Comparison of ENCODE assay signal across 14 cellular contexts in genomic region chr10:69703766-69704191, GRCh38.
DNase-seq lines count a peak whose midpoint lies in the region; FAIRE-seq and TF ChIP-seq lines count a peak whose summit lies in the region.
"Had no signal": no experiment of that assay in that cellular context is flagged by ENCODE, and none has a peak within 500 bp of the region (broad histone marks: within the 10 kb centered on the region; RNA-seq: fewer than 3 reads in every experiment).

No MANE protein-coding gene starts in this region.

- peaks cover 8% of the 10 kb centered on the region for H3K9me3 Mint-ChIP-seq in astrocyte (ENCODE audit: unreplicated experiment)
- H3K9me3 Mint-ChIP-seq: CD4-positive, alpha-beta T cell had no signal

- peak; percentile 34 for FAIRE-seq in astrocyte (lab: Jason Lieb, UNC)

- DNase-seq in AG08396 (ENCODE audit: low spot score) = peak; percentile 46
- peak; percentile 39 for DNase-seq in HT-29 (ENCODE audit: low spot score)
- DNase-seq in astrocyte (ENCODE audit: low read depth) = peak; percentile 94
- DNase-seq in hepatocyte (ENCODE audit: low spot score) = no peak
- DNase-seq in erythroblast (lab: John Stamatoyannopoulos, UW) = no peak
- no peak for DNase-seq in colonic mucosa
- no peak for DNase-seq in kidney glomerular epithelial cell (lab: John Stamatoyannopoulos, UW)
- DNase-seq in stimulated activated CD4-positive, alpha-beta T cell treated with anti-CD3 and anti-CD28 coated beads, Interleukin-12 subunit alpha, Interleukin-12 subunit beta, amount 100 ng/mL, for 4 hours = no peak
- DNase-seq: CD4-positive, alpha-beta T cell; dermis blood vessel endothelial cell; RPMI8226; transverse colon; WERI-Rb-1 had no signal

- H3K79me2 ChIP-seq in astrocyte (ENCODE audit: insufficient read depth, low read length) (no peaks in the 10 kb centered on the region), hepatocyte (no peaks in the 10 kb centered on the region)

- no peak for TF ChIP-seq POLR2A in erythroblast (IDR thresholded peaks at IDR 0.05; ENCODE audit: low read length)

- H3K4me1 Mint-ChIP-seq in astrocyte (ENCODE audit: low read depth, unreplicated experiment) = peaks cover 3% of the 10 kb centered on the region

- peaks cover 6% of the 10 kb centered on the region for H3K4me1 ChIP-seq in astrocyte (ENCODE audit: insufficient read depth, low read length)
- H3K4me1 ChIP-seq in hepatocyte (ENCODE audit: insufficient read depth) = no peaks in the 10 kb centered on the region
- no peaks in the 10 kb centered on the region for H3K4me1 ChIP-seq in colonic mucosa
- H3K4me1 ChIP-seq: transverse colon had no signal

- WGBS in hepatocyte (ENCODE audit: low lambda C conversion rate, missing lambda C conversion rate) = 52% methylated on average over 5 of the region's 5 CpGs

- H3K36me3 Mint-ChIP-seq in astrocyte (ENCODE audit: low read depth, unreplicated experiment) = no peaks in the 10 kb centered on the region

- no peak overlapping the region for H3K4me3 ChIP-seq in astrocyte (ENCODE audit: insufficient read depth, low read depth, low read length)
- no peak overlapping the region for H3K4me3 ChIP-seq in hepatocyte
- no peak overlapping the region for H3K4me3 ChIP-seq in colonic mucosa
- H3K4me3 ChIP-seq: transverse colon had no signal

- TF ChIP-seq CTCF in astrocyte (IDR thresholded peaks at IDR 0.05; ENCODE audit: insufficient read depth, low read depth, low read length) (peak; percentile 5), hepatocyte (IDR thresholded peaks at IDR 0.05; ENCODE audit: poor library complexity) (no peak), colonic mucosa (IDR thresholded peaks at IDR 0.05) (no peak)

- H3K27ac ChIP-seq in astrocyte (ENCODE audit: low read depth, low read length) = peak overlapping the region; percentile 65
- H3K27ac ChIP-seq in hepatocyte = peak overlapping the region; percentile 23
- no peak overlapping the region for H3K27ac ChIP-seq in colonic mucosa
- H3K27ac ChIP-seq: transverse colon, WERI-Rb-1 had no signal

- H3K9me3 ChIP-seq in astrocyte (ENCODE audit: insufficient read depth, low read depth, low read length) = no peaks in the 10 kb centered on the region
- no peaks in the 10 kb centered on the region for H3K9me3 ChIP-seq in hepatocyte (ENCODE audit: low read depth)
- no peaks in the 10 kb centered on the region for H3K9me3 ChIP-seq in colonic mucosa

- H3K36me3 ChIP-seq in astrocyte (ENCODE audit: insufficient read depth, low read length) (no peaks in the 10 kb centered on the region), hepatocyte (replicated peaks; ENCODE audit: insufficient read depth, low read depth) (no peaks in the 10 kb centered on the region), colonic mucosa (no peaks in the 10 kb centered on the region)
- H3K36me3 ChIP-seq: transverse colon, WERI-Rb-1 had no signal

- peaks cover 33% of the 10 kb centered on the region for H3K27me3 Mint-ChIP-seq in astrocyte (ENCODE audit: low read depth, unreplicated experiment)

- H3K27ac Mint-ChIP-seq in astrocyte (ENCODE audit: unreplicated experiment) = peak overlapping the region; percentile 30
- H3K27ac Mint-ChIP-seq: activated T-helper 1 cell treated with anti-CD3 and anti-CD28 coated beads, Interleukin-12 subunit alpha, Interleukin-12 subunit beta, Interleukin-2, Interleukin-4 antibody, amounts not matched to agents 30 ng/mL and 10 ng/mL and 1 ng/mL, durations not matched to agents 14 hours and 24 hours and 36 hours; CD4-positive, alpha-beta T cell had no signal

- H3K4me2 ChIP-seq in astrocyte (ENCODE audit: low read length) (no peak overlapping the region), hepatocyte (no peak overlapping the region)

- H3K4me3 Mint-ChIP-seq in astrocyte (ENCODE audit: unreplicated experiment) = no peak overlapping the region
- H3K4me3 Mint-ChIP-seq: activated T-helper 1 cell treated with anti-CD3 and anti-CD28 coated beads, Interleukin-12 subunit alpha, Interleukin-12 subunit beta, Interleukin-2, Interleukin-4 antibody, amounts not matched to agents 30 ng/mL and 10 ng/mL and 1 ng/mL, durations not matched to agents 14 hours and 24 hours and 36 hours; CD4-positive, alpha-beta T cell had no signal

- H3K9me2 ChIP-seq in hepatocyte (replicated peaks; ENCODE audit: insufficient read depth) = no peaks in the 10 kb centered on the region

- H3K9ac ChIP-seq in astrocyte (ENCODE audit: low read length) = peak overlapping the region; percentile 5
- H3K9ac ChIP-seq in colonic mucosa (ENCODE audit: low read depth in 2 of 2, low read length in 2 of 2) = no peak overlapping the region

- H2AFZ ChIP-seq in astrocyte (ENCODE audit: low read depth, low read length) (no peak overlapping the region), hepatocyte (no peak overlapping the region)

- H4K20me1 ChIP-seq in astrocyte (ENCODE audit: insufficient read depth, low read length) (no peaks in the 10 kb centered on the region), hepatocyte (ENCODE audit: insufficient read depth, poor library complexity, severe bottlenecking) (no peaks in the 10 kb centered on the region)

- intact Hi-C loops in colonic mucosa (cut with DNase I) = no loop called here

- H3K27me3 ChIP-seq in astrocyte (ENCODE audit: insufficient read depth, low read length) (peaks cover 20% of the 10 kb centered on the region), hepatocyte (peaks cover 22% of the 10 kb centered on the region), colonic mucosa (no peaks in the 10 kb centered on the region)

Comparison
In these comparisons a context has a peak if more than half of its experiments do, and no peak if none do; other contexts are left out.
1. DNase-seq: peak in AG08396 (single experiment), HT-29 (single experiment) and astrocyte (single experiment); none in hepatocyte (single experiment), erythroblast (0 of 2), colonic mucosa (single experiment), kidney glomerular epithelial cell (single experiment) and stimulated activated CD4-positive, alpha-beta T cell treated with anti-CD3 and anti-CD28 coated beads, Interleukin-12 subunit alpha, Interleukin-12 subunit beta, amount 100 ng/mL, for 4 hours (single experiment).